10 cellular contexts compared by ENCODE assay signal in the genomic region with DNA sequence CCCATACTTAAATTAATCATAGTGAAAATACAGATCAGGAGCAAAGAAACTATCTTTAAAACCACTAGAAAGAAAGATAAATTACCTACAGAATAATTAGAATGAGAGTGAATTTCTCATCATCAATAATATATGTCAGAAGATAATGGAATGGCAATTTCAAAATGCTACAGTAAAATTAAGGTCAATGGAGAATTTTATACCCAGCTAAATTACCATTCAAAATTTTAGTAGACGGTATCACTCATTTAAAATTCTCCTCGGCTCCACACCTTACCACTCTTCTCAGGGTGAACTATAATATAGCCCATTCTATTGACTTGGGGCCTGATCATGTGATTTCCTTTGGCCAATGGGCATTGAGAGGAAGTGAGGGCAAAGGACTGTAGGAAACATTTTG.
"Had no signal": no experiment of that assay in that cellular context is flagged by ENCODE, and none has a peak within 500 bp of the region (broad histone marks: within the 10 kb centered on the region; RNA-seq: fewer than 3 reads in every experiment).

No MANE protein-coding gene starts in this region.

- DNase-seq: H9, HCEC 1CT, HFFc6, IMR-90, KBM-7 had no signal

- H2AFZ ChIP-seq: GM23338 had no signal

- FAIRE-seq: H1, H54 had no signal

- H3K4me3 ChIP-seq: GM23338 had no signal

- ATAC-seq: GM23338 had no signal

- H3K4me2 ChIP-seq: GM23338, KMS-11 had no signal

- H3K27ac ChIP-seq: HL-60, KMS-11 had no signal

- H3K9ac ChIP-seq: KMS-11 had no signal
